31 cellular contexts compared by ENCODE assay signal in the genomic region with DNA sequence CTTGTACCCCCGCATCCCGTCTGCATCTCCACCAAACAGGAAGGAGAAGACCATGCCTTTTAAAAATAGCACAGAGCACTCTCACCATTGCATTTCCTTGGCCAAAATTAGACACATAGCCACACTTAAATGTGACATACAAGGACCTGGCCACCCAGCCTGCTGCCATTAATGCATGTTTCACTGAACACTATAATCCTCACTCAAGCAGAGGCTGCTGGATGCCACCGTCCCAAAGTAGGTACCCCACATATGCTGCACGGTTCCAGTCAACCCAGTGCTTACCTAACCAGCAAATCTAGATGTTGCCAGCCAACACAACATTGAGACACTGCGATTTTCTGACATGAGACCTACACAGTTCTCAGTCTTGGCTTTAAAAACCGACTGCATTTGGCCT.
"Had no signal": no experiment of that assay in that cellular context is flagged by ENCODE, and none has a peak within 500 bp of the region (broad histone marks: within the 10 kb centered on the region; RNA-seq: fewer than 3 reads in every experiment).

No MANE protein-coding gene starts in this region.

- H3K4me1 Mint-ChIP-seq: activated B cell treated with CpG ODN at 0.5 μM for 24 hours had no signal

- DNase-seq: activated B cell treated with CpG ODN at 0.5 μM for 24 hours; activated CD4-positive, alpha-beta T cell treated with anti-CD3 and anti-CD28 coated beads for 1 hour; activated CD4-positive, alpha-beta T cell treated with anti-CD3 and anti-CD28 coated beads, Interleukin-2, amount 10 ng/mL, durations not matched to agents 24 days and 14 days; activated CD4-positive, alpha-beta T cell treated with anti-CD3 and anti-CD28 coated beads, Interleukin-2, amount 50 U/mL, for 48 hours; activated gamma-delta T cell; activated naive CD4-positive, alpha-beta T cell treated with anti-CD3 and anti-CD28 coated beads for 36 hours; activated T-cell treated with anti-CD3 and anti-CD28 coated beads for 4 hours; activated T-cell treated with anti-CD3 and anti-CD28 coated beads, Interleukin-2, amount 50 U/mL, for 48 hours; amygdala; brain microvascular endothelial cell; cerebellar nuclear complex; MG63; MV-4-11; NCI-H1092 treated with DMSO at 0.1 percent for 48 hours; NCI-H1417 treated with DMSO at 0.1 percent for 48 hours; NCI-H1694; NCI-H2029; NCI-H2107; NCI-H2171 treated with DMSO at 0.1 percent for 48 hours; NCI-H226; NCI-H526; NCI-H774; T-cell; T-helper 2 cell; T1000 had no signal

- H3K9me3 ChIP-seq: MG63 had no signal

- H3K4me3 Mint-ChIP-seq: activated B cell treated with CpG ODN at 0.5 μM for 24 hours; activated CD4-positive, alpha-beta T cell treated with anti-CD3 and anti-CD28 coated beads, Interleukin-2, amount 10 ng/mL, durations not matched to agents 24 days and 14 days; activated naive CD4-positive, alpha-beta T cell treated with anti-CD3 and anti-CD28 coated beads for 36 hours; activated naive CD8-positive, alpha-beta T cell; activated T-helper 17 cell treated with anti-CD3 and anti-CD28 coated beads, Interleukin-2, amount 50 U/mL, for 72 hours; T-cell had no signal

- H3K27me3 ChIP-seq: brain microvascular endothelial cell, cardiac muscle cell, MG63 had no signal

- ATAC-seq: activated T-helper 17 cell treated with anti-CD3 and anti-CD28 coated beads, Interleukin-2, amount 50 U/mL, for 72 hours; Right ventricle myocardium inferior; T-cell had no signal

- H3K9me3 Mint-ChIP-seq: activated naive CD4-positive, alpha-beta T cell treated with anti-CD3 and anti-CD28 coated beads for 36 hours; activated T-helper 17 cell treated with anti-CD3 and anti-CD28 coated beads, Interleukin-2, amount 50 U/mL, for 72 hours; T-cell had no signal

- H3K27me3 Mint-ChIP-seq: activated CD4-positive, alpha-beta T cell treated with anti-CD3 and anti-CD28 coated beads, Interleukin-2, amount 10 ng/mL, durations not matched to agents 24 days and 14 days had no signal

- H3K36me3 Mint-ChIP-seq: activated naive CD8-positive, alpha-beta T cell; T-cell had no signal

- H3K36me3 ChIP-seq: brain microvascular endothelial cell, cardiac muscle cell, MG63 had no signal

- H3K27ac Mint-ChIP-seq: activated B cell treated with CpG ODN at 0.5 μM for 24 hours; activated CD4-positive, alpha-beta T cell treated with anti-CD3 and anti-CD28 coated beads, Interleukin-2, amount 10 ng/mL, durations not matched to agents 24 days and 14 days; activated naive CD4-positive, alpha-beta T cell treated with anti-CD3 and anti-CD28 coated beads for 36 hours; activated naive CD8-positive, alpha-beta T cell; activated T-helper 17 cell treated with anti-CD3 and anti-CD28 coated beads, Interleukin-2, amount 50 U/mL, for 72 hours; T-cell had no signal

- H3K27ac ChIP-seq: brain microvascular endothelial cell, cardiac muscle cell, SK-N-MC had no signal

- H3K4me3 ChIP-seq: cardiac muscle cell, MG63, SK-N-MC had no signal

- FAIRE-seq: TTC549 had no signal
